In genomic region chr9:94588681-94589080, GRCh38 we compare ENCODE assay signal across 28 cellular contexts. TPM values are rescaled to one million over a fixed set of nuclear protein-coding genes. Genes with fewer than 3 reads are reported as not detected.
DNase-seq lines count a peak whose midpoint lies in the region; ATAC-seq and TF ChIP-seq lines count a peak whose summit lies in the region.
"Had no signal": no experiment of that assay in that cellular context is flagged by ENCODE, and none has a peak within 500 bp of the region (broad histone marks: within the 10 kb centered on the region; RNA-seq: fewer than 3 reads in every experiment).

No MANE protein-coding gene starts in this region.

- no peak overlapping the region for H4K91ac ChIP-seq in neuronal stem cell (ENCODE audit: low read depth, low read length, poor library complexity)

- peak; percentile 62 for DNase-seq in coronary artery (ENCODE audit: low spot score)
- peak; percentile 11 for DNase-seq in left lobe of liver (ENCODE audit: low spot score)
- DNase-seq in neuronal stem cell (ENCODE audit: low spot score): no peak
- no peak for DNase-seq in gastrocnemius medialis
- DNase-seq in stimulated activated CD4-positive, alpha-beta T cell treated with anti-CD3 and anti-CD28 coated beads, Interleukin-12 subunit alpha, Interleukin-12 subunit beta, amount 100 ng/mL, for 4 hours: no peak
- DNase-seq in esophagus squamous epithelium (lab: John Stamatoyannopoulos, UW): no peak
- no peak for DNase-seq in stimulated activated naive CD4-positive, alpha-beta T cell treated with Interleukin-2 at 50 U/mL for 16 hours (lab: John Stamatoyannopoulos, UW)
- DNase-seq: 8988T; ACHN; BE2C; C1 segment of cervical spinal cord; CD4-positive, alpha-beta memory T cell; CD4-positive, CD25-positive, alpha-beta regulatory T cell; CD8-positive, alpha-beta memory T cell; COR-L47; DMS 273 treated with DMSO at 0.1 percent for 48 hours; DMS153; DMS53; DMS79; DND-41; EL; GDM1 had no signal

- H2BK12ac ChIP-seq in neuronal stem cell (ENCODE audit: low read length): no peak overlapping the region

- peaks cover 1% of the 10 kb centered on the region for H3K79me1 ChIP-seq in neuronal stem cell (ENCODE audit: low read depth, low read length)

- ATAC-seq in left lobe of liver (no peak), gastrocnemius medialis (no peak)
- ATAC-seq: GM12878 had no signal

- H3K36me3 ChIP-seq in neuronal stem cell (replicated peaks in 1 of 2; ENCODE audit: control insufficient read depth in 2 of 2, insufficient read depth in 2 of 2, low read length in 2 of 2): no peaks in the 10 kb centered on the region
- H3K36me3 ChIP-seq in gastrocnemius medialis: no peaks in the 10 kb centered on the region
- no peaks in the 10 kb centered on the region for H3K36me3 ChIP-seq in esophagus squamous epithelium
- H3K36me3 ChIP-seq: BE2C, BLaER1 had no signal

- H2AFZ ChIP-seq in neuronal stem cell (ENCODE audit: low read length): no peak overlapping the region

- H3K27ac ChIP-seq in coronary artery (no peak overlapping the region), neuronal stem cell (replicated peaks; ENCODE audit: low read length) (no peak overlapping the region), gastrocnemius medialis (peak overlapping the region in 3 of 4 donors; percentile 2 to 74 (median 55)), esophagus squamous epithelium (no peak overlapping the region)
- H3K27ac ChIP-seq: BLaER1 had no signal

- H3K4me3 ChIP-seq in coronary artery (no peak overlapping the region), neuronal stem cell (ENCODE audit: low read length in 2 of 2) (no peak overlapping the region), gastrocnemius medialis (no peak overlapping the region), esophagus squamous epithelium (no peak overlapping the region)
- H3K4me3 ChIP-seq: BLaER1, GM12878 had no signal

- H3K4me2 ChIP-seq in neuronal stem cell (ENCODE audit: insufficient read depth, low read length, poor library complexity, severe bottlenecking): no peak overlapping the region
- H3K4me2 ChIP-seq: BLaER1 had no signal

- no peak overlapping the region for H4K8ac ChIP-seq in neuronal stem cell (ENCODE audit: low read depth, low read length)

- peak overlapping the region; percentile 57 for H2AK5ac ChIP-seq in neuronal stem cell (ENCODE audit: low read depth, low read length)

- no peak overlapping the region for H3K4ac ChIP-seq in neuronal stem cell (ENCODE audit: low read length)

- no peaks in the 10 kb centered on the region for H3K9me3 ChIP-seq in neuronal stem cell (replicated peaks in 1 of 2; ENCODE audit: control insufficient read depth in 2 of 2, insufficient read depth in 1 of 2, low read depth in 1 of 2, low read length in 2 of 2)
- no peaks in the 10 kb centered on the region for H3K9me3 ChIP-seq in gastrocnemius medialis
- no peaks in the 10 kb centered on the region for H3K9me3 ChIP-seq in esophagus squamous epithelium
- H3K9me3 ChIP-seq: BE2C, BLaER1 had no signal

- H3K14ac ChIP-seq in neuronal stem cell (ENCODE audit: low read length): no peak overlapping the region

- peak overlapping the region; percentile 84 for H2BK15ac ChIP-seq in neuronal stem cell (ENCODE audit: low read length)

- TF ChIP-seq CTCF in coronary artery (IDR thresholded peaks at IDR 0.05): no peak
- TF ChIP-seq CTCF in gastrocnemius medialis (IDR thresholded peaks at IDR 0.05 in 4 of 5, conservative IDR thresholded peaks at IDR 0.05 in 1 of 5): no peak
- TF ChIP-seq CTCF in esophagus squamous epithelium (IDR thresholded peaks at IDR 0.05): no peak

- H2BK120ac ChIP-seq in neuronal stem cell (ENCODE audit: low read depth, low read length): no peak overlapping the region

- WGBS in neuronal stem cell (ENCODE audit: extremely low coverage in 2 of 2, insufficient read length in 2 of 2, insufficient replicate concordance in 1 of 2), 2 donors: no CpG with 5 or more reads among the region's 9 CpGs
- WGBS in esophagus squamous epithelium, 2 donors: 84 to 93% methylated on average over 5 to 6 of the region's 9 CpGs

- peaks cover 0 to 4% of the 10 kb centered on the region in 2 donors for H3K4me1 ChIP-seq in neuronal stem cell (ENCODE audit: control insufficient read depth in 2 of 2, insufficient read depth in 1 of 2, low read depth in 1 of 2, low read length in 2 of 2)
- H3K4me1 ChIP-seq in gastrocnemius medialis: peaks cover 8 to 9% of the 10 kb centered on the region in 2 donors
- no peaks in the 10 kb centered on the region for H3K4me1 ChIP-seq in esophagus squamous epithelium
- H3K4me1 ChIP-seq: BE2C had no signal

- in situ Hi-C loops in gastrocnemius medialis (cut with MboI; ENCODE audit: low sequenced_read_pairs in 4 of 4): no loop called here

- H3K9ac ChIP-seq in neuronal stem cell (ENCODE audit: low read depth, low read length, poor library complexity): no peak overlapping the region
- H3K9ac ChIP-seq: BLaER1 had no signal

- intact Hi-C loops in gastrocnemius medialis (cut with DNase I; ENCODE audit: low total_unique reads): no loop called here
- intact Hi-C loops in esophagus squamous epithelium (cut with DNase I): no loop called here

- H3K18ac ChIP-seq in neuronal stem cell (ENCODE audit: low read length): peak overlapping the region; percentile 55

- no peak overlapping the region for H2BK5ac ChIP-seq in neuronal stem cell (ENCODE audit: low read length)

- H3K27me3 ChIP-seq in neuronal stem cell (ENCODE audit: control insufficient read depth in 3 of 3, insufficient read depth in 3 of 3, low read depth in 1 of 3, low read length in 3 of 3): peaks cover 0 to 6% (median 0%) of the 10 kb centered on the region in 3 experiments
- H3K27me3 ChIP-seq in gastrocnemius medialis: no peaks in the 10 kb centered on the region
- peaks cover 0 to 21% (median 0%) of the 10 kb centered on the region in 4 donors for H3K27me3 ChIP-seq in esophagus squamous epithelium
- H3K27me3 ChIP-seq: BE2C, BLaER1 had no signal

- no peak overlapping the region for H3K23ac ChIP-seq in neuronal stem cell (ENCODE audit: low read depth, low read length, poor library complexity)

- no peak for TF ChIP-seq POLR2A in gastrocnemius medialis (IDR thresholded peaks at IDR 0.05)
- no peak for TF ChIP-seq POLR2A in esophagus squamous epithelium (IDR thresholded peaks at IDR 0.05)

RNA-seq across cellular contexts. Expression of gene FBP2, which starts 4.9 kb away (rescaled TPM):
- total RNA-seq in left lobe of liver (not detected), gastrocnemius medialis (10 to 100 TPM; 12.1 to 56.5 (median 41.5) TPM), esophagus squamous epithelium (under 1 TPM in 1 of 4 donors, not detected in 3; 0.38 TPM)
- 0.03 TPM for polyA plus RNA-seq in neuronal stem cell (2013, experiment 1 of 2)
- not detected for polyA plus RNA-seq in neuronal stem cell (2013, experiment 2 of 2)
- total RNA-seq: CD4-positive, alpha-beta memory T cell; CD4-positive, CD25-positive, alpha-beta regulatory T cell; CD8-positive, alpha-beta memory T cell; Daoy had no signal
- polyA plus RNA-seq: AG04450; CD14-positive monocyte; CD4-positive, alpha-beta memory T cell; CD4-positive, CD25-positive, alpha-beta regulatory T cell; CD8-positive, alpha-beta memory T cell had no signal

RNA-seq across cellular contexts. Expression of gene PCAT7, which starts 33.8 kb away (rescaled TPM):
- total RNA-seq in left lobe of liver (2.2 TPM), gastrocnemius medialis (not detected), esophagus squamous epithelium (not detected)
- 5.3 TPM for polyA plus RNA-seq in neuronal stem cell (2013, experiment 1 of 2)
- polyA plus RNA-seq in neuronal stem cell (2013, experiment 2 of 2): 5.3 TPM
- total RNA-seq: A673; CD4-positive, alpha-beta memory T cell; CD4-positive, CD25-positive, alpha-beta regulatory T cell; CD8-positive, alpha-beta memory T cell; Daoy; GM12878 had no signal
- polyA plus RNA-seq: AG04450; CD14-positive monocyte; CD4-positive, alpha-beta memory T cell; CD4-positive, CD25-positive, alpha-beta regulatory T cell; CD8-positive, alpha-beta memory T cell had no signal

RNA-seq across cellular contexts. Expression of gene FBP1, which starts 50.6 kb away (rescaled TPM):
- total RNA-seq in left lobe of liver: 476 TPM
- 0.45 TPM for polyA plus RNA-seq in neuronal stem cell (2013, experiment 1 of 2)
- 0.43 TPM for polyA plus RNA-seq in neuronal stem cell (2013, experiment 2 of 2)
- total RNA-seq in gastrocnemius medialis: 1 to 10 TPM in 2 of 4 donors, under 1 TPM in 1, not detected in 1; 0.46 to 3.5 (median 1.7) TPM
- total RNA-seq in esophagus squamous epithelium: 1 to 10 TPM in 2 of 4 donors, under 1 TPM in 1, not detected in 1; 0.19 to 3.0 (median 1.7) TPM
- total RNA-seq: A673, Daoy had no signal
- polyA plus RNA-seq: AG04450 had no signal

Comparison
In these comparisons a context has a peak if more than half of its experiments do, and no peak if none do; other contexts are left out.
1. DNase-seq: peak in coronary artery (single experiment) and left lobe of liver (single experiment); none in neuronal stem cell (single experiment), gastrocnemius medialis (0 of 2), stimulated activated CD4-positive, alpha-beta T cell treated with anti-CD3 and anti-CD28 coated beads, Interleukin-12 subunit alpha, Interleukin-12 subunit beta, amount 100 ng/mL, for 4 hours (single experiment), esophagus squamous epithelium (single experiment) and stimulated activated naive CD4-positive, alpha-beta T cell treated with Interleukin-2 at 50 U/mL for 16 hours (single experiment).
2. H3K27ac ChIP-seq: peak in gastrocnemius medialis (3 of 4); none in coronary artery (0 of 2), neuronal stem cell (single experiment) and esophagus squamous epithelium (0 of 4).
3. RNA of gene FBP2, which starts 4.9 kb away (total RNA-seq): 12.1 to 56.5 TPM in gastrocnemius medialis; not detected in left lobe of liver (single experiment) and 0.38 TPM in esophagus squamous epithelium; every median in the first group is over 4 times any median in the second.
4. RNA of gene FBP1, which starts 50.6 kb away (total RNA-seq): 476 TPM in left lobe of liver (single experiment); 0.19 to 3.0 TPM in esophagus squamous epithelium and 0.46 to 3.5 TPM in gastrocnemius medialis; every median in the first group is over 100 times any median in the second.